In genomic region chr7:67302113-67303039, GRCh38 we compare ENCODE assay signal across 8 cellular contexts.
DNase-seq lines count a peak whose midpoint lies in the region; ATAC-seq and FAIRE-seq lines count a peak whose summit lies in the region.

No MANE protein-coding gene starts in this region.

- peak; percentile 92 for ATAC-seq in GM18909 (IDR thresholded peaks at IDR 0.05; ENCODE audit: poor library complexity, unreplicated experiment)
- ATAC-seq in HG03175 (IDR thresholded peaks at IDR 0.05; ENCODE audit: unreplicated experiment) = peak; percentile 86
- ATAC-seq in central memory CD8-positive, alpha-beta T cell (replicated peaks; ENCODE audit: extremely low read depth, poor library complexity, severe bottlenecking) = peak; percentile 90

- peaks cover 16% of the 10 kb centered on the region for H3K4me1 Mint-ChIP-seq in central memory CD8-positive, alpha-beta T cell

- H3K9me3 Mint-ChIP-seq in central memory CD8-positive, alpha-beta T cell = no peaks in the 10 kb centered on the region

- H3K27ac Mint-ChIP-seq in central memory CD8-positive, alpha-beta T cell (ENCODE audit: low read depth) = peak overlapping the region; percentile 95

- H3K27me3 Mint-ChIP-seq in central memory CD8-positive, alpha-beta T cell = no peaks in the 10 kb centered on the region

- peaks cover 30% of the 10 kb centered on the region for H3K36me3 Mint-ChIP-seq in central memory CD8-positive, alpha-beta T cell (ENCODE audit: insufficient read depth)

- peak overlapping the region; percentile 92 for H3K4me3 Mint-ChIP-seq in central memory CD8-positive, alpha-beta T cell

- peak; percentile 84 for FAIRE-seq in islet of Langerhans (lab: Jason Lieb, UNC)

- peak; percentile 99 for DNase-seq in AG08396 (ENCODE audit: low spot score)
- DNase-seq in NCI-H226 = peak; percentile 97
- peak; percentile 90 to 96 (median 90) for DNase-seq in activated CD4-positive, CD25-positive, alpha-beta regulatory T cell (lab: John Stamatoyannopoulos, UW)
- DNase-seq in central memory CD8-positive, alpha-beta T cell (ENCODE audit: low spot score in 2 of 2) = peak; percentile 96 to 98
- DNase-seq in stimulated activated CD4-positive, alpha-beta T cell treated with anti-CD3 and anti-CD28 coated beads, Interleukin-12 subunit alpha, Interleukin-12 subunit beta, amount 100 ng/mL, for 4 hours = peak; percentile 96

Comparison
In these comparisons a context has a peak if more than half of its experiments do, and no peak if none do; other contexts are left out.
1. Peak in every context shown above with its lines: DNase-seq and ATAC-seq.